In genomic region chr18:13462686-13463085, GRCh38 we compare ENCODE assay signal across 18 cellular contexts.
"Had no signal": no experiment of that assay in that cellular context is flagged by ENCODE, and none has a peak within 500 bp of the region (broad histone marks: within the 10 kb centered on the region; RNA-seq: fewer than 3 reads in every experiment).

No MANE protein-coding gene starts in this region.

- H3K4me3 ChIP-seq: adrenal gland, cardiac muscle cell, left ventricle myocardium inferior, mucosa of descending colon, tibial nerve, vagina had no signal

- H3K36me3 ChIP-seq: adrenal gland, cardiac muscle cell, left ventricle myocardium inferior, neutrophil, tibial nerve, vagina had no signal

- H3K9me3 ChIP-seq: adrenal gland, mucosa of descending colon, neutrophil, tibial nerve, vagina had no signal

- DNase-seq: activated naive CD4-positive, alpha-beta T cell; activated T-cell treated with anti-CD3 and anti-CD28 coated beads, Interleukin-2, amount 50 U/mL, for 48 hours; cortex of kidney; effector CD4-positive, alpha-beta T cell; foreskin fibroblast; left ventricle myocardium inferior; mucosa of descending colon; natural killer cell; retina; stimulated activated CD4-positive, alpha-beta T cell treated with anti-CD3 and anti-CD28 coated beads, Interleukin-2, amount 100 ng/mL, for 48 hours; stimulated activated naive B cell treated with anti-CD40 and anti-IgM and Interleukin-4, amounts not matched to agents 10 μg/mL and 1 μg/mL and 100 μg/mL, for 72 hours; SW 1271; T-helper 9 cell had no signal

- H3K27me3 ChIP-seq: adrenal gland, cardiac muscle cell, neutrophil, tibial nerve, vagina had no signal

- ATAC-seq: mucosa of descending colon; stimulated activated naive B cell treated with anti-CD40 and anti-IgM and Interleukin-4, amounts not matched to agents 10 μg/mL and 1 μg/mL and 100 μg/mL, for 72 hours had no signal

- H3K27ac ChIP-seq: adrenal gland, cardiac muscle cell, left ventricle myocardium inferior, tibial nerve, vagina had no signal
